In genomic region chr15:43930556-43930955, GRCh38 we compare ENCODE assay signal across 3 cellular contexts.
TF ChIP-seq lines count a peak whose summit lies in the region.

No MANE protein-coding gene starts in this region.

TF ChIP-seq in HEK293, 187 proteins besides CTCF, POLR2A, EP300 and RAD21 (continued from another document):
- no peak for TF ChIP-seq KLF17 (tag by site-specific recombination; IDR thresholded peaks at IDR 0.05)
- no peak for TF ChIP-seq YY1 (tag by site-specific recombination; IDR thresholded peaks at IDR 0.05)
- TF ChIP-seq KLF9 (tag by site-specific recombination; IDR thresholded peaks at IDR 0.05; ENCODE audit: low read depth), result no peak
- no peak for TF ChIP-seq ZNF521 (tag by site-specific recombination; IDR thresholded peaks at IDR 0.05)
- TF ChIP-seq ZNF544 (tag by site-specific recombination; IDR thresholded peaks at IDR 0.05), result no peak

TF ChIP-seq in WTC11, 78 proteins besides CTCF, POLR2A, EP300 and RAD21 (continued from another document):
- TF ChIP-seq HMGXB4 (CRISPR knock-in tag; IDR thresholded peaks at IDR 0.05), result no peak
- no peak for TF ChIP-seq HMGA2 (CRISPR knock-in tag; IDR thresholded peaks at IDR 0.05)
- no peak for TF ChIP-seq NR1H2 (CRISPR knock-in tag; IDR thresholded peaks at IDR 0.05)
- TF ChIP-seq PRDM15 (CRISPR knock-in tag; IDR thresholded peaks at IDR 0.05), result no peak
- no peak for TF ChIP-seq E2F5 (CRISPR knock-in tag; IDR thresholded peaks at IDR 0.05)
- no peak for TF ChIP-seq GABPB1 (CRISPR knock-in tag; IDR thresholded peaks at IDR 0.05)
- no peak for TF ChIP-seq ATF6 (CRISPR knock-in tag; IDR thresholded peaks at IDR 0.05)

TF ChIP-seq in HepG2, 621 proteins besides CTCF, POLR2A, EP300 and RAD21 (continued from another document):
- no peak for TF ChIP-seq TFE3 (CRISPR knock-in tag; IDR thresholded peaks at IDR 0.05)
- TF ChIP-seq SPEN (CRISPR knock-in tag; IDR thresholded peaks at IDR 0.05; ENCODE audit: low read depth), result no peak
- no peak for TF ChIP-seq ZNF225 (CRISPR knock-in tag; IDR thresholded peaks at IDR 0.05)
- TF ChIP-seq SNAI1 (CRISPR knock-in tag; IDR thresholded peaks at IDR 0.05; ENCODE audit: borderline replicate concordance), result no peak
- TF ChIP-seq ZNF687 (CRISPR knock-in tag; IDR thresholded peaks at IDR 0.05), result no peak
- TF ChIP-seq KLF15 (CRISPR knock-in tag; IDR thresholded peaks at IDR 0.05; ENCODE audit: borderline replicate concordance), result no peak
- no peak for TF ChIP-seq CENPX (CRISPR knock-in tag; IDR thresholded peaks at IDR 0.05)
- no peak for TF ChIP-seq HMG20A (CRISPR knock-in tag; IDR thresholded peaks at IDR 0.05; ENCODE audit: borderline replicate concordance)
- no peak for TF ChIP-seq SAP130 (CRISPR knock-in tag; IDR thresholded peaks at IDR 0.05; ENCODE audit: low read depth)
- TF ChIP-seq NFYB (CRISPR knock-in tag; IDR thresholded peaks at IDR 0.05), result no peak
- TF ChIP-seq STAT6 (CRISPR knock-in tag; IDR thresholded peaks at IDR 0.05; ENCODE audit: borderline replicate concordance), result no peak
TF ChIP-seq in HepG2: peak in this region for 0.
